Comparison of ENCODE assay signal across 1 cellular context in genomic region chr15:93080451-93080850, GRCh38.
TF ChIP-seq lines count a peak whose summit lies in the region.

No MANE protein-coding gene starts in this region.

TF ChIP-seq in H1, 55 proteins besides CTCF, POLR2A, EP300 and RAD21 (continued from another document):
- TF ChIP-seq SIN3A (conservative IDR thresholded peaks at IDR 0.05 in 1 of 2, IDR thresholded peaks at IDR 0.05 in 1 of 2; ENCODE audit: low read depth in 1 of 2, low read length in 2 of 2) (no peak), RXRA (IDR thresholded peaks at IDR 0.05; ENCODE audit: insufficient read depth, low read depth, low read length) (no peak), NRF1 (IDR thresholded peaks at IDR 0.05; ENCODE audit: low read depth, low read length) (no peak), ZNF274 (IDR thresholded peaks at IDR 0.05; ENCODE audit: borderline replicate concordance, extremely low read depth, low read length) (no peak), HDAC2 (IDR thresholded peaks at IDR 0.05; ENCODE audit: borderline replicate concordance in 1 of 2, low read depth in 2 of 2, low read length in 2 of 2) (no peak), JUND (IDR thresholded peaks at IDR 0.05; ENCODE audit: low read length) (no peak), CEBPB (IDR thresholded peaks at IDR 0.05; ENCODE audit: low read depth, low read length) (no peak)
